Comparison of ENCODE assay signal across 8 cellular contexts in genomic region chr1:65409927-65410326, GRCh38.
"Had no signal": no experiment of that assay in that cellular context is flagged by ENCODE, and none has a peak within 500 bp of the region (broad histone marks: within the 10 kb centered on the region; RNA-seq: fewer than 3 reads in every experiment).

No MANE protein-coding gene starts in this region.

- H3K27ac ChIP-seq: HL-60, KMS-11 had no signal

- H3K4me3 Mint-ChIP-seq: IgD-negative memory B cell had no signal

- DNase-seq: IMR-90, KBM-7, KG1 had no signal

- H3K4me1 Mint-ChIP-seq: IgD-negative memory B cell had no signal

- H3K9me3 Mint-ChIP-seq: IgD-negative memory B cell had no signal

- H3K27ac Mint-ChIP-seq: IgD-negative memory B cell had no signal

- FAIRE-seq: HepG2, HTR-8/SVneo had no signal

- H3K9ac ChIP-seq: KMS-11 had no signal

- H3K4me2 ChIP-seq: KMS-11 had no signal

- ATAC-seq: HepG2 had no signal
